In genomic region chr14:90510208-90510607, GRCh38 we compare ENCODE assay signal across 14 cellular contexts.
DNase-seq lines count a peak whose midpoint lies in the region; ATAC-seq, FAIRE-seq and TF ChIP-seq lines count a peak whose summit lies in the region.
"Had no signal": no experiment of that assay in that cellular context is flagged by ENCODE, and none has a peak within 500 bp of the region (broad histone marks: within the 10 kb centered on the region; RNA-seq: fewer than 3 reads in every experiment).

No MANE protein-coding gene starts in this region.

- H3K4me1 ChIP-seq in colonic mucosa (peaks cover 8% of the 10 kb centered on the region), lower lobe of right lung (peaks cover 21% of the 10 kb centered on the region)

- ATAC-seq in lower lobe of right lung = peak in 1 of 2 donors; percentile 32
- ATAC-seq: sciatic nerve had no signal

- H3K27ac Mint-ChIP-seq in osteocyte (ENCODE audit: unreplicated experiment) = no peak overlapping the region
- H3K27ac Mint-ChIP-seq: CD14-positive monocyte; T-helper 1 cell treated with Interleukin-12 subunit alpha and Interleukin-12 subunit beta and Interleukin-4 antibody, amounts not matched to agents 30 μg/mL and 1 μg/mL, for 36 hours had no signal

- H3K9me3 Mint-ChIP-seq in osteocyte (ENCODE audit: unreplicated experiment) = no peaks in the 10 kb centered on the region
- H3K9me3 Mint-ChIP-seq: T-helper 1 cell treated with Interleukin-12 subunit alpha and Interleukin-12 subunit beta and Interleukin-4 antibody, amounts not matched to agents 30 μg/mL and 1 μg/mL, for 36 hours had no signal

- intact Hi-C loops in colonic mucosa (cut with DNase I) (no loop called here), lower lobe of right lung (cut with DNase I) (no loop called here)

- no peaks in the 10 kb centered on the region for H3K9me3 ChIP-seq in colonic mucosa
- no peaks in the 10 kb centered on the region for H3K9me3 ChIP-seq in lower lobe of right lung

- FAIRE-seq in RCC 7860 (lab: Jason Lieb, UNC) = no peak

- H3K4me3 ChIP-seq in colonic mucosa = no peak overlapping the region
- no peak overlapping the region for H3K4me3 ChIP-seq in lower lobe of right lung

- peaks cover 3% of the 10 kb centered on the region for H3K4me1 Mint-ChIP-seq in osteocyte (ENCODE audit: unreplicated experiment)

- H3K27ac ChIP-seq in colonic mucosa (peak overlapping the region; percentile 1), lower lobe of right lung (no peak overlapping the region)
- H3K27ac ChIP-seq: brain microvascular endothelial cell had no signal

- H3K9ac ChIP-seq in colonic mucosa (ENCODE audit: low read depth in 2 of 2, low read length in 2 of 2) = peak overlapping the region in 1 of 2 donors; percentile 58

- no peaks in the 10 kb centered on the region for H3K36me3 Mint-ChIP-seq in osteocyte (ENCODE audit: unreplicated experiment)
- H3K36me3 Mint-ChIP-seq: CD14-positive monocyte had no signal

- TF ChIP-seq CTCF in colonic mucosa (IDR thresholded peaks at IDR 0.05) (no peak), lower lobe of right lung (IDR thresholded peaks at IDR 0.05) (no peak), osteocyte (IDR thresholded peaks at IDR 0.05) (no peak)

- no peak overlapping the region for H3K4me3 Mint-ChIP-seq in osteocyte (ENCODE audit: unreplicated experiment)
- H3K4me3 Mint-ChIP-seq: CD14-positive monocyte; T-helper 1 cell treated with Interleukin-12 subunit alpha and Interleukin-12 subunit beta and Interleukin-4 antibody, amounts not matched to agents 30 μg/mL and 1 μg/mL, for 36 hours had no signal

- H3K36me3 ChIP-seq in colonic mucosa (no peaks in the 10 kb centered on the region), lower lobe of right lung (no peaks in the 10 kb centered on the region)
- H3K36me3 ChIP-seq: brain microvascular endothelial cell had no signal

- H3K27me3 Mint-ChIP-seq in osteocyte (ENCODE audit: unreplicated experiment) = peaks cover 5% of the 10 kb centered on the region

- H3K27me3 ChIP-seq in colonic mucosa = no peaks in the 10 kb centered on the region
- H3K27me3 ChIP-seq in lower lobe of right lung (ENCODE audit: low read depth) = no peaks in the 10 kb centered on the region
- H3K27me3 ChIP-seq: brain microvascular endothelial cell had no signal

- DNase-seq in DMS153 (lab: John Stamatoyannopoulos, UW) (peak; percentile 92), NCI-H2029 (lab: John Stamatoyannopoulos, UW) (peak; percentile 87), colonic mucosa (peak; percentile 86), lower lobe of right lung (peak; percentile 61), MV-4-11 (lab: John Stamatoyannopoulos, UW) (no peak), osteocyte (ENCODE audit: extremely low spot score, unreplicated experiment) (no peak), RCC 7860 (ENCODE audit: low spot score) (no peak)
- no peak for DNase-seq in activated CD4-positive, alpha-beta T cell treated with anti-CD3 and anti-CD28 coated beads for 48 hours
- DNase-seq: activated CD8-positive, alpha-beta memory T cell treated with anti-CD3 and anti-CD28 coated beads, Interleukin-2, amount 50 U/mL, for 48 hours; brain microvascular endothelial cell; NCI-H82 had no signal

Comparison
In these comparisons a context has a peak if more than half of its experiments do, and no peak if none do; other contexts are left out.
1. DNase-seq: peak in DMS153 (single experiment), NCI-H2029 (single experiment), colonic mucosa (single experiment) and lower lobe of right lung (single experiment); none in activated CD4-positive, alpha-beta T cell treated with anti-CD3 and anti-CD28 coated beads for 48 hours (single experiment), MV-4-11 (single experiment), osteocyte (single experiment) and RCC 7860 (single experiment).